24 cellular contexts compared by ENCODE assay signal in the genomic region with DNA sequence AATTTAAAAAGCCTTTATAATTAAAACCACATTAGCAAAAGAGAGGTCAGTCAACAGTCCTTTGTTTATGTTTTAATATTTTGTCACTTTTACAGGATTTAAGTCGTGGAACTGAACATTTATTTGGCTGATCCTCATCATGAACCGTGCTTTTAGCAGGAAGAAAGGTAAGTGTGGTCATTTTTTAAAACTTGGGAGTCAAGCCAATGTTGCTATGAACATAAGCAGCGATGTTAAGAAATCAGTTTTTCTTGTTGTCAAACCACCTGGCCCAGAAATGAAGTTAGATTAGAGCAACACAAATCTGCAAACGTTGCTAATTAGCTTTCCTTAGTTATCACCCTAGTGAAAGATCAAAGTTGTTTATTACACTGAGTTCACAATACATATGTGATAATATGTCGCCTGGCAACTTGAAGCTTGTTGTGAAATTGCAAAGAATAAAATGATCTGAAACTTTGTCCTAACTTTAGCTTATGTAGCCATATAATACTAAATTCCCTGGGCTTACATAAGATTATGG.
"Had no signal": no experiment of that assay in that cellular context is flagged by ENCODE, and none has a peak within 500 bp of the region (broad histone marks: within the 10 kb centered on the region; RNA-seq: fewer than 3 reads in every experiment).

No MANE protein-coding gene starts in this region.

- H3K4me3 ChIP-seq: colonic mucosa, lower lobe of right lung, mucosa of descending colon, testis had no signal

- FAIRE-seq: frontal cortex, urothelium cell line had no signal

- H3K27me3 ChIP-seq: colonic mucosa, testis had no signal

- DNase-seq: activated CD4-positive, alpha-beta T cell treated with anti-CD3 and anti-CD28 coated beads for 36 hours; activated CD4-positive, CD25-positive, alpha-beta regulatory T cell; activated CD8-positive, alpha-beta memory T cell treated with anti-CD3 and anti-CD28 coated beads, Interleukin-2, amount 10 ng/mL, durations not matched to agents 7 days and 5 days; activated CD8-positive, alpha-beta T cell treated with anti-CD3 and anti-CD28 coated beads, Interleukin-2, amount 10 ng/mL, durations not matched to agents 7 days and 5 days; activated naive CD8-positive, alpha-beta T cell treated with anti-CD3 and anti-CD28 coated beads, Interleukin-2, amount 50 U/mL, for 24 hours; activated T-cell treated with anti-CD3 and anti-CD28 coated beads, Interleukin-2, amount 50 U/mL, for 48 hours; cerebellar nuclear complex; colonic mucosa; effector CD8-positive, alpha-beta T cell; kidney glomerular epithelial cell; lower lobe of right lung; mesenchymal stem cell; mucosa of descending colon; posterior cingulate gyrus; right cardiac atrium; stimulated activated CD4-positive, alpha-beta T cell treated with anti-CD3 and anti-CD28 coated beads, Interleukin-4, amount 100 ng/mL, for 1 hour; stimulated activated naive CD8-positive, alpha-beta T cell treated with anti-CD3 and anti-CD28 coated beads, Interleukin-15, Interleukin-2, amounts not matched to agents 100 U/mL and 50 U/mL, for 24 hours; T-helper 9 cell; testis; trophoblast cell had no signal

- ATAC-seq: activated CD4-positive, alpha-beta T cell treated with anti-CD3 and anti-CD28 coated beads for 36 hours; activated CD8-positive, alpha-beta memory T cell treated with anti-CD3 and anti-CD28 coated beads, Interleukin-2, amount 10 ng/mL, durations not matched to agents 7 days and 5 days; activated CD8-positive, alpha-beta T cell treated with anti-CD3 and anti-CD28 coated beads, Interleukin-2, amount 10 ng/mL, durations not matched to agents 7 days and 5 days; activated naive CD8-positive, alpha-beta T cell treated with anti-CD3 and anti-CD28 coated beads, Interleukin-2, amount 50 U/mL, for 24 hours; left lobe of liver; lower lobe of right lung; mucosa of descending colon; natural killer cell treated with Interleukin-12 subunit alpha and Interleukin-12 subunit beta and Interleukin-15 and Interleukin-18, amount 100 ng/mL, for 72 hours; right cardiac atrium; stimulated activated naive CD8-positive, alpha-beta T cell treated with anti-CD3 and anti-CD28 coated beads, Interleukin-15, Interleukin-2, amounts not matched to agents 100 U/mL and 50 U/mL, for 24 hours had no signal

- H3K4me1 ChIP-seq: colonic mucosa, lower lobe of right lung, testis had no signal

- H3K9me3 ChIP-seq: colonic mucosa, lower lobe of right lung, mucosa of descending colon, testis had no signal

- H3K36me3 ChIP-seq: colonic mucosa, lower lobe of right lung had no signal

- H3K27ac ChIP-seq: colonic mucosa, lower lobe of right lung, testis had no signal
